In the genomic region with DNA sequence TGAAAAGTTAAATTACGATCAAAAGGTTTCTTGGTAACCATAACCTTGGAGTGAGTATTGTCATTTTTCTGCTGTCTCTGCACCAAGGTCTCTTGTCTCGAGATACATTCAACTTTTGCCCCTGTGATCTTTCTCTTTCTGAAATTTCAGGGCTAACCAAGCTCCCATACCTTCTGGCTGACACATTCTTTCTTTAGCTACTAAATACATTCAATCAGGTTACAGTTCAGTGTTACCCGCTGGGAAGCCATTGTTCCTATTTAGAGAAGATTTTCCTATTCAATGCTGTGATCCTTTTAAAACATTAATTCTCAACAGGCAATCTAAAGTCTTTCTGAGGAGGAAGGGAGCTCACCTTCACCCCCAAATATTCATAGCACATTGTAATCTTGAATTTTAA, we compare ENCODE assay signal across 27 cellular contexts. TPM values are rescaled to one million over a fixed set of nuclear protein-coding genes. Genes with fewer than 3 reads are reported as not detected.
DNase-seq lines count a peak whose midpoint lies in the region; ATAC-seq, FAIRE-seq and TF ChIP-seq lines count a peak whose summit lies in the region.
"Had no signal": no experiment of that assay in that cellular context is flagged by ENCODE, and none has a peak within 500 bp of the region (broad histone marks: within the 10 kb centered on the region; RNA-seq: fewer than 3 reads in every experiment).

No MANE protein-coding gene starts in this region.

- H2AFZ ChIP-seq in MM.1S (ENCODE audit: low read length) = no peak overlapping the region

- no peaks in the 10 kb centered on the region for H3K9me3 ChIP-seq in MM.1S (replicated peaks; ENCODE audit: insufficient read depth, low read length)
- H3K9me3 ChIP-seq: body of pancreas, esophagus squamous epithelium, gastrocnemius medialis had no signal

- no peak overlapping the region for H3K27ac ChIP-seq in MM.1S (ENCODE audit: low read length)
- H3K27ac ChIP-seq: body of pancreas, esophagus squamous epithelium, gastrocnemius medialis, KMS-11, skin epidermis had no signal

- H3K27ac Mint-ChIP-seq in endothelial cell (ENCODE audit: unreplicated experiment) (peak overlapping the region; percentile 1), neural crest cell (ENCODE audit: unreplicated experiment) (peak overlapping the region; percentile 44)
- H3K27ac Mint-ChIP-seq: activated CD4-positive, alpha-beta T cell treated with anti-CD3 and anti-CD28 coated beads for 36 hours; activated naive CD8-positive, alpha-beta T cell treated with anti-CD3 and anti-CD28 coated beads, Interleukin-2, amount 50 U/mL, for 24 hours; T-helper 1 cell treated with Interleukin-12 subunit alpha and Interleukin-12 subunit beta and Interleukin-4 antibody, amounts not matched to agents 30 μg/mL and 1 μg/mL, for 36 hours had no signal

- no peak overlapping the region for H3K9ac ChIP-seq in MM.1S (ENCODE audit: low read length)
- H3K9ac ChIP-seq: KMS-11 had no signal

- no peaks in the 10 kb centered on the region for H3K36me3 ChIP-seq in MM.1S (replicated peaks; ENCODE audit: insufficient read depth, low read length)
- H3K36me3 ChIP-seq: esophagus squamous epithelium, gastrocnemius medialis had no signal

- no peak overlapping the region for H3K4me3 Mint-ChIP-seq in endothelial cell (ENCODE audit: unreplicated experiment)
- peak overlapping the region; percentile 16 for H3K4me3 Mint-ChIP-seq in neural crest cell
- H3K4me3 Mint-ChIP-seq: activated CD4-positive, alpha-beta T cell treated with anti-CD3 and anti-CD28 coated beads for 36 hours; activated naive CD8-positive, alpha-beta T cell treated with anti-CD3 and anti-CD28 coated beads, Interleukin-2, amount 50 U/mL, for 24 hours; T-helper 1 cell treated with Interleukin-12 subunit alpha and Interleukin-12 subunit beta and Interleukin-4 antibody, amounts not matched to agents 30 μg/mL and 1 μg/mL, for 36 hours had no signal

- no peaks in the 10 kb centered on the region for H3K27me3 Mint-ChIP-seq in endothelial cell (ENCODE audit: unreplicated experiment)
- no peaks in the 10 kb centered on the region for H3K27me3 Mint-ChIP-seq in neural crest cell (ENCODE audit: low read depth)

- TF ChIP-seq CTCF in MM.1S (IDR thresholded peaks at IDR 0.05; ENCODE audit: low read length) = no peak
- TF ChIP-seq CTCF in endothelial cell (IDR thresholded peaks at IDR 0.05; ENCODE audit: unreplicated experiment) = no peak
- no peak for TF ChIP-seq CTCF in neural crest cell (conservative IDR thresholded peaks at IDR 0.05)

- no peak for FAIRE-seq in frontal cortex (lab: Jason Lieb, UNC)

- peak overlapping the region; percentile 12; the same call in 1 of the 2 replicates for H3K4me2 ChIP-seq in MM.1S (ENCODE audit: low read depth, low read length)
- H3K4me2 ChIP-seq: KMS-11 had no signal

- ATAC-seq in GM19328 (IDR thresholded peaks at IDR 0.05; ENCODE audit: unreplicated experiment) (peak; percentile 4), HG02678 (IDR thresholded peaks at IDR 0.05; ENCODE audit: unreplicated experiment) (no peak)
- ATAC-seq: activated naive CD8-positive, alpha-beta T cell treated with anti-CD3 and anti-CD28 coated beads, Interleukin-2, amount 50 U/mL, for 24 hours; body of pancreas; gastrocnemius medialis had no signal

- H3K4me1 Mint-ChIP-seq in endothelial cell (ENCODE audit: unreplicated experiment) (peaks cover 26% of the 10 kb centered on the region), neural crest cell (peaks cover 18% of the 10 kb centered on the region)
- H3K4me1 Mint-ChIP-seq: activated naive CD8-positive, alpha-beta T cell treated with anti-CD3 and anti-CD28 coated beads, Interleukin-2, amount 50 U/mL, for 24 hours had no signal

- H3K36me3 Mint-ChIP-seq in endothelial cell (ENCODE audit: low read depth, unreplicated experiment) (no peaks in the 10 kb centered on the region), neural crest cell (ENCODE audit: low read depth) (no peaks in the 10 kb centered on the region)

- in situ Hi-C loops in ACHN (cut with HindIII; ENCODE audit: low pct_ligation_motif_present, low pct_unique_long_range_greater_than_20kb, low sequenced_read_pairs) = no loop called here

- H3K4me3 ChIP-seq in MM.1S (ENCODE audit: low read length) = no peak overlapping the region
- H3K4me3 ChIP-seq: body of pancreas, esophagus squamous epithelium, gastrocnemius medialis, lung, skin epidermis had no signal

- no peaks in the 10 kb centered on the region for H3K79me2 ChIP-seq in MM.1S (ENCODE audit: low read length)

- H3K27me3 ChIP-seq in MM.1S (replicated peaks; ENCODE audit: insufficient read depth, low read length) = peaks cover 45% of the 10 kb centered on the region
- H3K27me3 ChIP-seq: body of pancreas, esophagus squamous epithelium, gastrocnemius medialis had no signal

- DNase-seq in MM.1S (no peak), endothelial cell (ENCODE audit: low spot score) (no peak), neural crest cell (ENCODE audit: low read depth, low spot score) (no peak), frontal cortex (ENCODE audit: low spot score in 2 of 2) (no peak), AG20443 (ENCODE audit: low spot score) (no peak), ACHN (no peak)
- DNase-seq: activated CD4-positive, alpha-beta T cell treated with anti-CD3 and anti-CD28 coated beads for 36 hours; activated gamma-delta T cell; activated naive CD8-positive, alpha-beta T cell treated with anti-CD3 and anti-CD28 coated beads, Interleukin-2, amount 50 U/mL, for 24 hours; body of pancreas; COR-L47; DMS79 treated with DMSO at 0.1 percent for 48 hours; effector memory CD4-positive, alpha-beta T cell; esophagus squamous epithelium; gastrocnemius medialis; hypothalamus; NCI-H1694; NCI-H524 treated with DMSO at 0.1 percent for 48 hours; occipital lobe; RPMI8226; stimulated activated CD4-positive, alpha-beta T cell treated with anti-CD3 and anti-CD28 coated beads, Interleukin-2, amount 100 ng/mL, for 24 hours had no signal

- H3K9me3 Mint-ChIP-seq in endothelial cell (ENCODE audit: unreplicated experiment) = no peaks in the 10 kb centered on the region
- peaks cover 2% of the 10 kb centered on the region for H3K9me3 Mint-ChIP-seq in neural crest cell
- H3K9me3 Mint-ChIP-seq: activated naive CD8-positive, alpha-beta T cell treated with anti-CD3 and anti-CD28 coated beads, Interleukin-2, amount 50 U/mL, for 24 hours; T-helper 1 cell treated with Interleukin-12 subunit alpha and Interleukin-12 subunit beta and Interleukin-4 antibody, amounts not matched to agents 30 μg/mL and 1 μg/mL, for 36 hours had no signal

- no peaks in the 10 kb centered on the region for H4K20me1 ChIP-seq in MM.1S (ENCODE audit: insufficient read depth, low read length)

- H3K9me2 ChIP-seq in MM.1S (replicated peaks; ENCODE audit: insufficient read depth, low read length) = no peaks in the 10 kb centered on the region

- peaks cover 6% of the 10 kb centered on the region for H3F3A ChIP-seq in MM.1S (ENCODE audit: insufficient read depth, low read length)

- peaks cover 16% of the 10 kb centered on the region for H3K4me1 ChIP-seq in MM.1S (ENCODE audit: low read length)
- H3K4me1 ChIP-seq: body of pancreas, esophagus squamous epithelium, gastrocnemius medialis had no signal

RNA-seq across cellular contexts. Expression of gene DMTF1, which starts 22.9 kb away (rescaled TPM):
- total RNA-seq in endothelial cell (ENCODE audit: unreplicated experiment) (106 TPM), neural crest cell (113 and 117 TPM in 2 replicates), frontal cortex (105 TPM)
